ENCODE assay signal across 15 cellular contexts in genomic region chr13:41746259-41746658, GRCh38.
DNase-seq lines count a peak whose midpoint lies in the region; ATAC-seq, FAIRE-seq and TF ChIP-seq lines count a peak whose summit lies in the region.
"Had no signal": no experiment of that assay in that cellular context is flagged by ENCODE, and none has a peak within 500 bp of the region (broad histone marks: within the 10 kb centered on the region; RNA-seq: fewer than 3 reads in every experiment).

No MANE protein-coding gene starts in this region.

- H3K23me2 ChIP-seq in H9 (ENCODE audit: insufficient read length, low read depth, low read length, poor library complexity, severe bottlenecking) = no peaks in the 10 kb centered on the region

- no peaks in the 10 kb centered on the region for H3K79me1 ChIP-seq in H9 (ENCODE audit: insufficient read depth, low read depth, low read length, poor library complexity, severe bottlenecking)

- H2BK20ac ChIP-seq in H9 (ENCODE audit: low read depth, low read length, poor library complexity, severe bottlenecking) = no peak overlapping the region

- ATAC-seq in body of pancreas = no peak
- no peak for ATAC-seq in HG03442 (IDR thresholded peaks at IDR 0.05; ENCODE audit: unreplicated experiment)

- H3K4me1 ChIP-seq in SJSA1 (replicated peaks) (peaks cover 6% of the 10 kb centered on the region), body of pancreas (peaks cover 9% of the 10 kb centered on the region), H9 (ENCODE audit: insufficient read depth, low read length) (no peaks in the 10 kb centered on the region)
- H3K4me1 ChIP-seq: Peyer's patch, uterus had no signal

- H3K9ac ChIP-seq in H9 (ENCODE audit: extremely low read depth, insufficient read length, low read length) = no peak overlapping the region

- H3K27me3 ChIP-seq in SJSA1 (replicated peaks) = no peaks in the 10 kb centered on the region
- H3K27me3 ChIP-seq in body of pancreas = no peaks in the 10 kb centered on the region
- no peaks in the 10 kb centered on the region for H3K27me3 ChIP-seq in H9 (ENCODE audit: insufficient read depth, low read length)
- H3K27me3 ChIP-seq: hepatocyte, Peyer's patch, uterus had no signal

- H4K91ac ChIP-seq in H9 (ENCODE audit: insufficient read length, low read depth, low read length) = no peak overlapping the region

- H3K36me3 Mint-ChIP-seq in H9 (ENCODE audit: insufficient read depth in 1 of 3, low read depth in 3 of 3) = peaks cover 21 to 34% (median 22%) of the 10 kb centered on the region in 3 experiments

- H3K23ac ChIP-seq in H9 (ENCODE audit: insufficient read length, low read depth, low read length) = no peak overlapping the region

- H3K27me3 Mint-ChIP-seq in H9 (ENCODE audit: low read depth) = no peaks in the 10 kb centered on the region; the same call in 1 of the 2 replicates
- H3K27me3 Mint-ChIP-seq: activated naive CD8-positive, alpha-beta T cell treated with anti-CD3 and anti-CD28 coated beads, Interleukin-2, amount 10 ng/mL, durations not matched to agents 7 days and 5 days had no signal

- H3K4me3 Mint-ChIP-seq in H9 = no peak overlapping the region
- H3K4me3 Mint-ChIP-seq: activated naive CD8-positive, alpha-beta T cell treated with anti-CD3 and anti-CD28 coated beads, Interleukin-2, amount 10 ng/mL, durations not matched to agents 7 days and 5 days had no signal

- peak; percentile 36 for FAIRE-seq in H54 (lab: Jason Lieb, UNC)

- peak; percentile 68 for DNase-seq in A172 (ENCODE audit: low spot score)
- DNase-seq in H54 (ENCODE audit: insufficient read length, low spot score) = no peak
- DNase-seq in SJSA1 (ENCODE audit: low read depth in 1 of 2, low spot score in 2 of 2) = peak; percentile 23 to 40
- DNase-seq in fibroblast of peridontal ligament (ENCODE audit: extremely low read depth) = peak; percentile 89
- no peak for DNase-seq in body of pancreas
- DNase-seq in Kasumi-1 (lab: John Stamatoyannopoulos, UW) = no peak
- no peak for DNase-seq in H9
- DNase-seq: activated naive CD8-positive, alpha-beta T cell treated with anti-CD3 and anti-CD28 coated beads, Interleukin-2, amount 10 ng/mL, durations not matched to agents 7 days and 5 days; effector CD8-positive, alpha-beta T cell; NCI-H1048; occipital lobe; Peyer's patch; uterus had no signal

- no peak overlapping the region for H3K56ac ChIP-seq in H9 (ENCODE audit: insufficient read length, low read depth, low read length)

- H3K4me3 ChIP-seq in SJSA1 (no peak overlapping the region), body of pancreas (no peak overlapping the region)
- H3K4me3 ChIP-seq: hepatocyte, Peyer's patch, uterus had no signal

- H2BK5ac ChIP-seq in H9 (ENCODE audit: insufficient read length, low read length) = no peak overlapping the region

- no peaks in the 10 kb centered on the region for H3K4me1 Mint-ChIP-seq in H9
- H3K4me1 Mint-ChIP-seq: activated naive CD8-positive, alpha-beta T cell treated with anti-CD3 and anti-CD28 coated beads, Interleukin-2, amount 10 ng/mL, durations not matched to agents 7 days and 5 days had no signal

- H4K8ac ChIP-seq in H9 (replicated peaks; ENCODE audit: insufficient read length, low read depth, low read length) = no peak overlapping the region

- intact Hi-C loops in body of pancreas (cut with DNase I) = no loop called here

- no peaks in the 10 kb centered on the region for H3K36me3 ChIP-seq in SJSA1
- H3K36me3 ChIP-seq in body of pancreas (replicated peaks in 1 of 2; ENCODE audit: insufficient read depth in 1 of 2, low read depth in 2 of 2) = no peaks in the 10 kb centered on the region
- H3K36me3 ChIP-seq: uterus had no signal

- no peaks in the 10 kb centered on the region for H4K20me1 ChIP-seq in H9 (ENCODE audit: control insufficient read depth, insufficient read depth, insufficient read length)

- no peak overlapping the region for H2AFZ ChIP-seq in H9 (ENCODE audit: low read length)
- H2AFZ ChIP-seq: hepatocyte had no signal

- no peak overlapping the region for H3K14ac ChIP-seq in H9 (ENCODE audit: insufficient read depth, low read length)

- no peak overlapping the region for H2AK5ac ChIP-seq in H9 (ENCODE audit: insufficient read length, low read length)

- H2BK15ac ChIP-seq in H9 (ENCODE audit: low read depth, low read length) = no peak overlapping the region

- H3K27ac ChIP-seq in SJSA1 (no peak overlapping the region), body of pancreas (no peak overlapping the region), H9 (ENCODE audit: insufficient read length, low read depth, low read length) (no peak overlapping the region)
- H3K27ac ChIP-seq: hepatocyte, Peyer's patch, uterus had no signal

- H3K9me3 ChIP-seq in SJSA1 (replicated peaks) (no peaks in the 10 kb centered on the region), body of pancreas (no peaks in the 10 kb centered on the region), H9 (ENCODE audit: control insufficient read depth, low read depth, low read length) (no peaks in the 10 kb centered on the region)
- H3K9me3 ChIP-seq: Peyer's patch, uterus had no signal

- no peaks in the 10 kb centered on the region for H3K79me2 ChIP-seq in H9 (ENCODE audit: insufficient read depth, low read length)
- H3K79me2 ChIP-seq: hepatocyte had no signal

- no peak overlapping the region for H3T11ph ChIP-seq in H9 (ENCODE audit: low read length)

- no peak overlapping the region for H3K27ac Mint-ChIP-seq in H9
- H3K27ac Mint-ChIP-seq: activated naive CD8-positive, alpha-beta T cell treated with anti-CD3 and anti-CD28 coated beads, Interleukin-2, amount 10 ng/mL, durations not matched to agents 7 days and 5 days had no signal

- whole genome bisulfite sequencing in body of pancreas, 2 donors = 77 to 83% methylated on average over 2 of the region's 2 CpGs
- WGBS in H9 (ENCODE audit: extremely low coverage, insufficient read length, low lambda C conversion rate) = no CpG with 5 or more reads among the region's 2 CpGs

- H3K18ac ChIP-seq in H9 (ENCODE audit: insufficient read length, low read depth, low read length) = no peak overlapping the region

- H3K9me3 Mint-ChIP-seq in H9 = peaks cover 8 to 9% of the 10 kb centered on the region in 2 experiments; a peak in 4 of 5 replicates

- H3K4ac ChIP-seq in H9 (ENCODE audit: low read depth, low read length) = no peak overlapping the region

- no peak for TF ChIP-seq POLR2A in H54 (IDR thresholded peaks at IDR 0.05; ENCODE audit: low read depth, low read length)
- TF ChIP-seq POLR2A in body of pancreas (IDR thresholded peaks at IDR 0.05) = no peak

- H4K5ac ChIP-seq in H9 (ENCODE audit: insufficient read length, low read depth, low read length) = no peak overlapping the region

- no peak overlapping the region for H2BK12ac ChIP-seq in H9 (ENCODE audit: insufficient read length, low read depth, low read length)

- H2BK120ac ChIP-seq in H9 (ENCODE audit: low read depth, low read length, poor library complexity, severe bottlenecking) = no peak overlapping the region

- TF ChIP-seq CTCF in body of pancreas (IDR thresholded peaks at IDR 0.05) = no peak
- no peak for TF ChIP-seq CTCF in H9 (conservative IDR thresholded peaks at IDR 0.05)

- H3K4me2 ChIP-seq in H9 (ENCODE audit: insufficient read depth, insufficient read length, low read length) = no peak overlapping the region
- H3K4me2 ChIP-seq: hepatocyte had no signal

Comparison
In these comparisons a context has a peak if more than half of its experiments do, and no peak if none do; other contexts are left out.
1. DNase-seq: peak in A172 (single experiment), SJSA1 (2 of 2) and fibroblast of peridontal ligament (single experiment); none in H54 (single experiment), body of pancreas (0 of 4), Kasumi-1 (0 of 2) and H9 (single experiment).